ENCODE assay signal across 1 cellular context in the genomic region with DNA sequence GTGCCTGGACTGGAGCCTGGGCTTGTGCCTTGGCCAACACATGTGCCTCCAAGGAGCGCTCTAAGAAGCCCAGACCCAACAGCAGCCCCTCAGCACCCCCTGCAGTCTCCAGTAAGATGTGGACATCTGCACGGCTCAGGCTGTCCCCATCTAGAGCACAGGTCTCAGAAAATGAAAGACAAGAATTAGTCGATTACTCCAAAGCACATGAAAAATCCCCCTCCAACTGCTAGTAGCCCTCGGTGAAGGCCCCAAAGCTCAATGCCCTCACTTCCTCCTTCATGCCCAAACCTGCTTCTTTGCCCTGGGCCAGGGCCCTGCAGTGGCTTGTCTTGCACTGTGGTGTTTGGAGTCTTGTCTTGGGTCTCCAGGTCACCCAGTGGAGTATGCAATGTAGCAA.
TF ChIP-seq lines count a peak whose summit lies in the region.

No MANE protein-coding gene starts in this region.

TF ChIP-seq in GM23338, 12 proteins besides CTCF, POLR2A, EP300 and RAD21 (continued from another document):
- TF ChIP-seq, protein P1, sequence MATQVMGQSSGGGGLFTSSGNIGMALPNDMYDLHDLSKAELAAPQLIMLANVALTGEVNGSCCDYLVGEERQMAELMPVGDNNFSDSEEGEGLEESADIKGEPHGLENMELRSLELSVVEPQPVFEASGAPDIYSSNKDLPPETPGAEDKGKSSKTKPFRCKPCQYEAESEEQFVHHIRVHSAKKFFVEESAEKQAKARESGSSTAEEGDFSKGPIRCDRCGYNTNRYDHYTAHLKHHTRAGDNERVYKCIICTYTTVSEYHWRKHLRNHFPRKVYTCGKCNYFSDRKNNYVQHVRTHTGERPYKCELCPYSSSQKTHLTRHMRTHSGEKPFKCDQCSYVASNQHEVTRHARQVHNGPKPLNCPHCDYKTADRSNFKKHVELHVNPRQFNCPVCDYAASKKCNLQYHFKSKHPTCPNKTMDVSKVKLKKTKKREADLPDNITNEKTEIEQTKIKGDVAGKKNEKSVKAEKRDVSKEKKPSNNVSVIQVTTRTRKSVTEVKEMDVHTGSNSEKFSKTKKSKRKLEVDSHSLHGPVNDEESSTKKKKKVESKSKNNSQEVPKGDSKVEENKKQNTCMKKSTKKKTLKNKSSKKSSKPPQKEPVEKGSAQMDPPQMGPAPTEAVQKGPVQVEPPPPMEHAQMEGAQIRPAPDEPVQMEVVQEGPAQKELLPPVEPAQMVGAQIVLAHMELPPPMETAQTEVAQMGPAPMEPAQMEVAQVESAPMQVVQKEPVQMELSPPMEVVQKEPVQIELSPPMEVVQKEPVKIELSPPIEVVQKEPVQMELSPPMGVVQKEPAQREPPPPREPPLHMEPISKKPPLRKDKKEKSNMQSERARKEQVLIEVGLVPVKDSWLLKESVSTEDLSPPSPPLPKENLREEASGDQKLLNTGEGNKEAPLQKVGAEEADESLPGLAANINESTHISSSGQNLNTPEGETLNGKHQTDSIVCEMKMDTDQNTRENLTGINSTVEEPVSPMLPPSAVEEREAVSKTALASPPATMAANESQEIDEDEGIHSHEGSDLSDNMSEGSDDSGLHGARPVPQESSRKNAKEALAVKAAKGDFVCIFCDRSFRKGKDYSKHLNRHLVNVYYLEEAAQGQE (IDR thresholded peaks at IDR 0.05; ENCODE audit: unreplicated experiment): no peak
- TF ChIP-seq JUNB (IDR thresholded peaks at IDR 0.05; ENCODE audit: unreplicated experiment) (no peak), EZH2phosphoT487 (IDR thresholded peaks at IDR 0.05; ENCODE audit: unreplicated experiment) (no peak), ZNF331 (CRISPR knock-in tag; IDR thresholded peaks at IDR 0.05; ENCODE audit: low read depth) (no peak)
- TF ChIP-seq, protein P2, sequence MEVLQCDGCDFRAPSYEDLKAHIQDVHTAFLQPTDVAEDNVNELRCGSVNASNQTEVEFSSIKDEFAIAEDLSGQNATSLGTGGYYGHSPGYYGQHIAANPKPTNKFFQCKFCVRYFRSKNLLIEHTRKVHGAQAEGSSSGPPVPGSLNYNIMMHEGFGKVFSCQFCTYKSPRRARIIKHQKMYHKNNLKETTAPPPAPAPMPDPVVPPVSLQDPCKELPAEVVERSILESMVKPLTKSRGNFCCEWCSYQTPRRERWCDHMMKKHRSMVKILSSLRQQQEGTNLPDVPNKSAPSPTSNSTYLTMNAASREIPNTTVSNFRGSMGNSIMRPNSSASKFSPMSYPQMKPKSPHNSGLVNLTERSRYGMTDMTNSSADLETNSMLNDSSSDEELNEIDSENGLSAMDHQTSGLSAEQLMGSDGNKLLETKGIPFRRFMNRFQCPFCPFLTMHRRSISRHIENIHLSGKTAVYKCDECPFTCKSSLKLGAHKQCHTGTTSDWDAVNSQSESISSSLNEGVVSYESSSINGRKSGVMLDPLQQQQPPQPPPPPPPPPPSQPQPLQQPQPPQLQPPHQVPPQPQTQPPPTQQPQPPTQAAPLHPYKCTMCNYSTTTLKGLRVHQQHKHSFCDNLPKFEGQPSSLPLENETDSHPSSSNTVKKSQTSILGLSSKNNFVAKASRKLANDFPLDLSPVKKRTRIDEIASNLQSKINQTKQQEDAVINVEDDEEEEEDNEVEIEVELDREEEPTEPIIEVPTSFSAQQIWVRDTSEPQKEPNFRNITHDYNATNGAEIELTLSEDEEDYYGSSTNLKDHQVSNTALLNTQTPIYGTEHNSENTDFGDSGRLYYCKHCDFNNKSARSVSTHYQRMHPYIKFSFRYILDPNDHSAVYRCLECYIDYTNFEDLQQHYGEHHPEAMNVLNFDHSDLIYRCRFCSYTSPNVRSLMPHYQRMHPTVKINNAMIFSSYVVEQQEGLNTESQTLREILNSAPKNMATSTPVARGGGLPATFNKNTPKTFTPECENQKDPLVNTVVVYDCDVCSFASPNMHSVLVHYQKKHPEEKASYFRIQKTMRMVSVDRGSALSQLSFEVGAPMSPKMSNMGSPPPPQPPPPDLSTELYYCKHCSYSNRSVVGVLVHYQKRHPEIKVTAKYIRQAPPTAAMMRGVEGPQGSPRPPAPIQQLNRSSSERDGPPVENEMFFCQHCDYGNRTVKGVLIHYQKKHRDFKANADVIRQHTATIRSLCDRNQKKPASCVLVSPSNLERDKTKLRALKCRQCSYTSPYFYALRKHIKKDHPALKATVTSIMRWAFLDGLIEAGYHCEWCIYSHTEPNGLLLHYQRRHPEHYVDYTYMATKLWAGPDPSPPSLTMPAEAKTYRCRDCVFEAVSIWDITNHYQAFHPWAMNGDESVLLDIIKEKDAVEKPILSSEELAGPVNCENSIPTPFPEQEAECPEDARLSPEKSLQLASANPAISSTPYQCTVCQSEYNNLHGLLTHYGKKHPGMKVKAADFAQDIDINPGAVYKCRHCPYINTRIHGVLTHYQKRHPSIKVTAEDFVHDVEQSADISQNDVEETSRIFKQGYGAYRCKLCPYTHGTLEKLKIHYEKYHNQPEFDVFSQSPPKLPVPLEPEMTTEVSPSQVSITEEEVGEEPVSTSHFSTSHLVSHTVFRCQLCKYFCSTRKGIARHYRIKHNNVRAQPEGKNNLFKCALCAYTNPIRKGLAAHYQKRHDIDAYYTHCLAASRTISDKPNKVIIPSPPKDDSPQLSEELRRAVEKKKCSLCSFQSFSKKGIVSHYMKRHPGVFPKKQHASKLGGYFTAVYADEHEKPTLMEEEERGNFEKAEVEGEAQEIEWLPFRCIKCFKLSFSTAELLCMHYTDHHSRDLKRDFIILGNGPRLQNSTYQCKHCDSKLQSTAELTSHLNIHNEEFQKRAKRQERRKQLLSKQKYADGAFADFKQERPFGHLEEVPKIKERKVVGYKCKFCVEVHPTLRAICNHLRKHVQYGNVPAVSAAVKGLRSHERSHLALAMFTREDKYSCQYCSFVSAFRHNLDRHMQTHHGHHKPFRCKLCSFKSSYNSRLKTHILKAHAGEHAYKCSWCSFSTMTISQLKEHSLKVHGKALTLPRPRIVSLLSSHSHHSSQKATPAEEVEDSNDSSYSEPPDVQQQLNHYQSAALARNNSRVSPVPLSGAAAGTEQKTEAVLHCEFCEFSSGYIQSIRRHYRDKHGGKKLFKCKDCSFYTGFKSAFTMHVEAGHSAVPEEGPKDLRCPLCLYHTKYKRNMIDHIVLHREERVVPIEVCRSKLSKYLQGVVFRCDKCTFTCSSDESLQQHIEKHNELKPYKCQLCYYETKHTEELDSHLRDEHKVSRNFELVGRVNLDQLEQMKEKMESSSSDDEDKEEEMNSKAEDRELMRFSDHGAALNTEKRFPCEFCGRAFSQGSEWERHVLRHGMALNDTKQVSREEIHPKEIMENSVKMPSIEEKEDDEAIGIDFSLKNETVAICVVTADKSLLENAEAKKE (CRISPR knock-in tag; IDR thresholded peaks at IDR 0.05): no peak
- TF ChIP-seq, protein P3, sequence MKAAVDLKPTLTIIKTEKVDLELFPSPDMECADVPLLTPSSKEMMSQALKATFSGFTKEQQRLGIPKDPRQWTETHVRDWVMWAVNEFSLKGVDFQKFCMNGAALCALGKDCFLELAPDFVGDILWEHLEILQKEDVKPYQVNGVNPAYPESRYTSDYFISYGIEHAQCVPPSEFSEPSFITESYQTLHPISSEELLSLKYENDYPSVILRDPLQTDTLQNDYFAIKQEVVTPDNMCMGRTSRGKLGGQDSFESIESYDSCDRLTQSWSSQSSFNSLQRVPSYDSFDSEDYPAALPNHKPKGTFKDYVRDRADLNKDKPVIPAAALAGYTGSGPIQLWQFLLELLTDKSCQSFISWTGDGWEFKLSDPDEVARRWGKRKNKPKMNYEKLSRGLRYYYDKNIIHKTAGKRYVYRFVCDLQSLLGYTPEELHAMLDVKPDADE (IDR thresholded peaks at IDR 0.05): no peak
